9 cellular contexts compared by ENCODE assay signal in the genomic region with DNA sequence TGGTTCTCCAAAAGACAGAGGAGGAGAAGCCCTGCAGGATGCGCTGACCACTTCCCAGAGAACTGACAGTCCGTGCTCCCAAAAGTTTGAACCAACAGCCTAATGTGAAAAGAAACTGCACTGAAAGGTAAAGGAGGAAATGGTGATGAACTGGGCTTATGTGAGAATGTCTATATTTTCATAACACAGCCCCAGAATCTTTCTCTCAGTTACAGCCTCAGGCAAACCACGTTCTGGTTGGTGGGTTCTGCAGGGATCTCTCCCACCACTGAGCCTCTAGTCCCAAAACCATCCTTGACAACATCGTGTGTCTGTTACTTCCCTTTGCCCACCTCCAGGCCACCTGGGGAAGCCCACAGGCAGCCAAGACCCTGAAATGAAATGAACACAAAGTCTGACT. TPM values are rescaled to one million over a fixed set of nuclear protein-coding genes. Genes with fewer than 3 reads are reported as not detected.
A peak's percentile ranks its signal among the peaks of the same experiment; 100 is the strongest.
DNase-seq lines count a peak whose midpoint lies in the region; ATAC-seq and TF ChIP-seq lines count a peak whose summit lies in the region.
"Had no signal": no experiment of that assay in that cellular context is flagged by ENCODE, and none has a peak within 500 bp of the region (broad histone marks: within the 10 kb centered on the region; RNA-seq: fewer than 3 reads in every experiment).

No MANE protein-coding gene starts in this region.

- H3K79me2 ChIP-seq in osteoblast (ENCODE audit: insufficient read depth, low read length), result peaks cover 16% of the 10 kb centered on the region

- H3K36me3 ChIP-seq in Panc1 (ENCODE audit: control insufficient read depth, insufficient read depth, low read length), result no peaks in the 10 kb centered on the region
- peaks cover 65% of the 10 kb centered on the region for H3K36me3 ChIP-seq in osteoblast (ENCODE audit: insufficient read depth, low read length)
- H3K36me3 ChIP-seq in HAP-1 (replicated peaks), result peaks cover 10% of the 10 kb centered on the region; the same call in 1 of the 2 replicates

- H3K4me1 ChIP-seq in Panc1 (ENCODE audit: control insufficient read depth, insufficient read depth, low read length) (peaks cover 29% of the 10 kb centered on the region), osteoblast (ENCODE audit: insufficient read depth, low read length) (peaks cover 63% of the 10 kb centered on the region), HAP-1 (no peaks in the 10 kb centered on the region)

- peak; percentile 35 for DNase-seq in GM10266 (ENCODE audit: extremely low spot score)
- no peak for DNase-seq in Panc1 (ENCODE audit: low read depth, low spot score)
- no peak for DNase-seq in osteoblast (ENCODE audit: insufficient read length, low spot score, missing footprints)
- no peak for DNase-seq in HAP-1 (ENCODE audit: low spot score in 2 of 2)
- DNase-seq in D341Med (ENCODE audit: low spot score), result no peak
- DNase-seq in NCI-H774 (lab: John Stamatoyannopoulos, UW), result no peak
- DNase-seq in NCI-H2171 treated with DMSO at 0.1 percent for 48 hours (lab: John Stamatoyannopoulos, UW), result no peak
- DNase-seq: NCI-H146 had no signal

- no peak overlapping the region for H3K4me2 ChIP-seq in osteoblast (ENCODE audit: insufficient read depth, low read length)

- intact Hi-C loops in Panc1 (cut with micrococcal nuclease; ENCODE audit: unreplicated experiment), result no loop called here

- peaks cover 39% of the 10 kb centered on the region for H4K20me1 ChIP-seq in osteoblast (ENCODE audit: insufficient read depth, low read length)

- no peak for TF ChIP-seq CTCF in GM10266 (IDR thresholded peaks at IDR 0.05; ENCODE audit: control insufficient read depth, insufficient read depth, low read depth, missing control alignments)
- TF ChIP-seq CTCF in Panc1 (IDR thresholded peaks at IDR 0.05), result no peak
- no peak for TF ChIP-seq CTCF in osteoblast (IDR thresholded peaks at IDR 0.05; ENCODE audit: extremely low read depth, low read depth, low read length)

- H3K4me3 ChIP-seq in Panc1 (ENCODE audit: low read depth in 2 of 2, low read length in 2 of 2), result no peak overlapping the region
- H3K4me3 ChIP-seq in osteoblast (ENCODE audit: insufficient read depth, low read length), result no peak overlapping the region
- no peak overlapping the region for H3K4me3 ChIP-seq in HAP-1

- H2AFZ ChIP-seq in osteoblast (ENCODE audit: low read length), result no peak overlapping the region

- no peaks in the 10 kb centered on the region for H3K9me3 ChIP-seq in Panc1 (ENCODE audit: control insufficient read depth, insufficient read depth, low read depth, low read length)
- no peaks in the 10 kb centered on the region for H3K9me3 ChIP-seq in osteoblast (ENCODE audit: low read depth, low read length)
- no peaks in the 10 kb centered on the region for H3K9me3 ChIP-seq in HAP-1

- in situ Hi-C loops in Panc1 (cut with HindIII; ENCODE audit: low pct_unique_long_range_greater_than_20kb, low sequenced_read_pairs), result no loop called here
- in situ Hi-C loops in HAP-1 (cut with MboI; ENCODE audit: low sequenced_read_pairs), result loop anchor here (5.0 kb wide), 1 partner anchor 79 kb away; no protein-coding TSS in a partner anchor

- CTCF ChIA-PET in Panc1 (lab: Charles Lee), result no interaction called here

- peak; percentile 33 for ATAC-seq in GM21576 (IDR thresholded peaks at IDR 0.05; ENCODE audit: unreplicated experiment)
- ATAC-seq in Panc1, result no peak

- BruUV-seq in Panc1 (replicated peaks; lab: Mats Ljungman, UMichigan), result TSS peak; percentile 96

- no peaks in the 10 kb centered on the region for H3K27me3 ChIP-seq in Panc1 (ENCODE audit: control insufficient read depth, insufficient read depth, low read length)
- H3K27me3 ChIP-seq in osteoblast (ENCODE audit: insufficient read depth, low read length), result no peaks in the 10 kb centered on the region
- no peaks in the 10 kb centered on the region for H3K27me3 ChIP-seq in HAP-1 (ENCODE audit: low read depth)

- POLR2A ChIA-PET in Panc1 (lab: Charles Lee), result no interaction called here

- H3K27ac ChIP-seq in Panc1 (ENCODE audit: low read length) (peak overlapping the region; percentile 77), osteoblast (ENCODE audit: low read depth, low read length) (peak overlapping the region; percentile 76)

RNA-seq across cellular contexts. Expression of gene SPARC, which starts 23.9 kb away (rescaled TPM):
- 228 TPM for total RNA-seq in Panc1 (2021; ENCODE audit: unreplicated experiment)
- polyA plus RNA-seq in Panc1 (2012; ENCODE audit: insufficient read length), result 986 TPM
- total RNA-seq in osteoblast, result 4,046 and 4,600 TPM in 2 replicates

Comparison
In these comparisons a context has a peak if more than half of its experiments do, and no peak if none do; other contexts are left out.
1. RNA of gene SPARC, which starts 23.9 kb away (total RNA-seq): 4,046 to 4,600 TPM in osteoblast; 228 TPM in Panc1 (single experiment); every median in the first group is over 10 times any median in the second.